ENCODE assay signal across 1 cellular context in genomic region chr6:113970808-113971676, GRCh38.
TF ChIP-seq lines count a peak whose summit lies in the region.

Gene HDAC2 (minus strand): TSS chr6:113971148. CDS start chr6:113970908, 240 bp downstream.

TF ChIP-seq in HepG2, 621 proteins besides CTCF, POLR2A, EP300 and RAD21 (continued from another document and continues in another):
- TF ChIP-seq ZNF318 (CRISPR knock-in tag; IDR thresholded peaks at IDR 0.05): peak; percentile 94
- TF ChIP-seq TFDP1 (CRISPR knock-in tag; IDR thresholded peaks at IDR 0.05; ENCODE audit: borderline replicate concordance): peak; percentile 100
- peak; percentile 99 for TF ChIP-seq ARNT2 (CRISPR knock-in tag; IDR thresholded peaks at IDR 0.05; ENCODE audit: low read depth)
- no peak; the same call in none of the 2 replicates for TF ChIP-seq MYNN (CRISPR knock-in tag; IDR thresholded peaks at IDR 0.05; ENCODE audit: low read depth)
- peak; percentile 95 for TF ChIP-seq KMT2B (CRISPR knock-in tag; IDR thresholded peaks at IDR 0.05)
- no peak for TF ChIP-seq ZNF530 (CRISPR knock-in tag; IDR thresholded peaks at IDR 0.05; ENCODE audit: low read depth)
- peak; percentile 51; the same call in 1 of the 2 replicates for TF ChIP-seq ZNF660 (CRISPR knock-in tag; IDR thresholded peaks at IDR 0.05; ENCODE audit: borderline replicate concordance, low read depth)
- TF ChIP-seq TRAFD1 (CRISPR knock-in tag; IDR thresholded peaks at IDR 0.05; ENCODE audit: borderline replicate concordance): no peak
- TF ChIP-seq POLR2AphosphoS5 (IDR thresholded peaks at IDR 0.05; ENCODE audit: low read depth, low read length): peak; percentile 83
- peak; percentile 72; the same call in 1 of the 2 replicates for TF ChIP-seq KDM1A (CRISPR knock-in tag; IDR thresholded peaks at IDR 0.05)
- peak; percentile 71 for TF ChIP-seq ZNF501 (CRISPR knock-in tag; IDR thresholded peaks at IDR 0.05)
- TF ChIP-seq ZFAT (CRISPR knock-in tag; conservative IDR thresholded peaks at IDR 0.05): peak; percentile 94
- peak; percentile 66 for TF ChIP-seq PITX1 (CRISPR knock-in tag; IDR thresholded peaks at IDR 0.05)
- TF ChIP-seq MLXIP (CRISPR knock-in tag; IDR thresholded peaks at IDR 0.05; ENCODE audit: borderline replicate concordance): peak; percentile 96
- peak; percentile 82 for TF ChIP-seq PRDM15 (CRISPR knock-in tag; IDR thresholded peaks at IDR 0.05)
- TF ChIP-seq ATM (IDR thresholded peaks at IDR 0.05; ENCODE audit: borderline replicate concordance): no peak
- peak; percentile 98 for TF ChIP-seq ZGPAT (CRISPR knock-in tag; IDR thresholded peaks at IDR 0.05)
- TF ChIP-seq SUZ12 (IDR thresholded peaks at IDR 0.05; ENCODE audit: low read depth, low read length): no peak
- peak; percentile 96; the same call in 1 of the 2 replicates for TF ChIP-seq CREBL2 (CRISPR knock-in tag; IDR thresholded peaks at IDR 0.05; ENCODE audit: borderline replicate concordance)
- no peak for TF ChIP-seq ARNT (IDR thresholded peaks at IDR 0.05)
- no peak for TF ChIP-seq ZKSCAN5 (CRISPR knock-in tag; IDR thresholded peaks at IDR 0.05)
- TF ChIP-seq ZNF337 (CRISPR knock-in tag; IDR thresholded peaks at IDR 0.05; ENCODE audit: borderline replicate concordance, low read depth): peak; percentile 69; the same call in 1 of the 2 replicates
- peak; percentile 76; the same call in 1 of the 2 replicates for TF ChIP-seq FOXJ3 (CRISPR knock-in tag; IDR thresholded peaks at IDR 0.05; ENCODE audit: borderline replicate concordance)
- peak; percentile 98 for TF ChIP-seq POGK (CRISPR knock-in tag; conservative IDR thresholded peaks at IDR 0.05)
- TF ChIP-seq ZBTB3 (CRISPR knock-in tag; IDR thresholded peaks at IDR 0.05; ENCODE audit: borderline replicate concordance, low read depth): peak; percentile 91; the same call in 1 of the 2 replicates
- TF ChIP-seq SOX6 (IDR thresholded peaks at IDR 0.05): no peak
- TF ChIP-seq SOX6 (CRISPR knock-in tag; IDR thresholded peaks at IDR 0.05): peak; percentile 59
- TF ChIP-seq ATAD3A (CRISPR knock-in tag; IDR thresholded peaks at IDR 0.05): 0 out of 2 replicates have a peak, but pooled peaks have one; percentile 41
- TF ChIP-seq ELF3 (CRISPR knock-in tag; IDR thresholded peaks at IDR 0.05): peak; percentile 80
- peak; percentile 99 for TF ChIP-seq MYC (CRISPR knock-in tag; IDR thresholded peaks at IDR 0.05; ENCODE audit: borderline replicate concordance)
- peak; percentile 96 for TF ChIP-seq ZNF564 (CRISPR knock-in tag; IDR thresholded peaks at IDR 0.05)
